ENCODE assay signal across 16 cellular contexts in the genomic region with DNA sequence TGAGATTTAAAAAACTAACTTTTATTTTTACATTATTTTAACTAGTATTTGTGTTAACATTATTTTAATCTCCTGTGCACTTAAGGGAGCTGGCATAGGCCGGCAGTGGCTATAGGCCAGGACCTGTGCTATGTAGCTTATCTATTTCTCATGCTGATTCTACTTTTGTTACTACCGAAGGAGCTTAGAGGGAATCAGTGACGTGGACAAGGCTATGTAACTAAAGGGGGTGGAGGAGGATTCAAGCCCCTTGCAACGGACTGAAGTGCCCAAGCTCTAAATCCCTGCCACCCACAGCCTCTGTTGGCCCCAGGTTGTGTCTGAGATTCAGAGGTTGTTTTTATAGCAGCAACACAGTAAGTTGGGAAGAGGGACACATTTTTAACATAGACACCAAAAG.
A peak's percentile ranks its signal among the peaks of the same experiment; 100 is the strongest.
DNase-seq lines count a peak whose midpoint lies in the region; ATAC-seq and TF ChIP-seq lines count a peak whose summit lies in the region.
"Had no signal": no experiment of that assay in that cellular context is flagged by ENCODE, and none has a peak within 500 bp of the region (broad histone marks: within the 10 kb centered on the region; RNA-seq: fewer than 3 reads in every experiment).

No MANE protein-coding gene starts in this region.

- 34% methylated on average over 4 of the region's 4 CpGs; no CpG with 5 or more reads in 1 of the 2 experiments for WGBS in endodermal cell (ENCODE audit: insufficient coverage in 1 of 2, insufficient read length in 1 of 2), 2 experiments
- WGBS in smooth muscle cell (ENCODE audit: low lambda C conversion rate): 39% methylated on average over 4 of the region's 4 CpGs

- H3K4me3 Mint-ChIP-seq in GM23338 (no peak overlapping the region), endodermal cell (no peak overlapping the region), memory B cell (no peak overlapping the region)
- H3K4me3 Mint-ChIP-seq: CD8-positive, alpha-beta memory T cell; H9 had no signal

- H3K36me3 ChIP-seq in GM23338 (ENCODE audit: insufficient read depth): no peaks in the 10 kb centered on the region
- H3K36me3 ChIP-seq in endodermal cell (ENCODE audit: control insufficient read depth, insufficient read depth, low read length): peaks cover 5% of the 10 kb centered on the region
- no peaks in the 10 kb centered on the region for H3K36me3 ChIP-seq in smooth muscle cell (ENCODE audit: low read depth)
- H3K36me3 ChIP-seq in vagina: no peaks in the 10 kb centered on the region
- H3K36me3 ChIP-seq: BLaER1 had no signal

- H3K4me3 ChIP-seq in GM23338 (no peak overlapping the region), endodermal cell (ENCODE audit: low read length) (peak overlapping the region; percentile 1), smooth muscle cell (no peak overlapping the region), vagina (no peak overlapping the region)
- H3K4me3 ChIP-seq: BLaER1 had no signal

- no peak for TF ChIP-seq POLR2A in vagina (IDR thresholded peaks at IDR 0.05)

- H3K27ac Mint-ChIP-seq in GM23338 (no peak overlapping the region), endodermal cell (no peak overlapping the region), memory B cell (peak overlapping the region; percentile 35)
- H3K27ac Mint-ChIP-seq: CD8-positive, alpha-beta memory T cell had no signal

- H3K4me1 Mint-ChIP-seq in GM23338: peaks cover 6% of the 10 kb centered on the region; the same call in 2 of the 3 replicates
- H3K4me1 Mint-ChIP-seq in endodermal cell: peaks cover 14% of the 10 kb centered on the region
- H3K4me1 Mint-ChIP-seq in memory B cell: no peaks in the 10 kb centered on the region
- H3K4me1 Mint-ChIP-seq: CD8-positive, alpha-beta memory T cell had no signal

- no peak overlapping the region for H3K9ac ChIP-seq in endodermal cell (ENCODE audit: extremely low read depth, low read length, poor library complexity, severe bottlenecking)
- H3K9ac ChIP-seq in smooth muscle cell (ENCODE audit: low read depth): no peak overlapping the region
- H3K9ac ChIP-seq: BLaER1 had no signal

- H2AFZ ChIP-seq in GM23338: no peak overlapping the region
- H2AFZ ChIP-seq in smooth muscle cell (ENCODE audit: low read depth): no peak overlapping the region

- no peak for DNase-seq in GM23338 (ENCODE audit: low spot score)
- DNase-seq in endodermal cell: no peak
- no peak for DNase-seq in memory B cell (ENCODE audit: low spot score in 2 of 2)
- no peak for DNase-seq in smooth muscle cell (lab: John Stamatoyannopoulos, UW; ENCODE audit: unreplicated experiment)
- DNase-seq in vagina (ENCODE audit: extremely low spot score in 2 of 2): no peak
- DNase-seq: 8988T; AML-193; Caco-2; CD8-positive, alpha-beta memory T cell; DMS53; GF-D8; H9 had no signal

- H3K9me2 ChIP-seq in GM23338 (ENCODE audit: insufficient read depth): no peaks in the 10 kb centered on the region

- H3K9me3 ChIP-seq in endodermal cell (ENCODE audit: control insufficient read depth, low read length) (no peaks in the 10 kb centered on the region), smooth muscle cell (replicated peaks; ENCODE audit: low read depth) (no peaks in the 10 kb centered on the region), vagina (no peaks in the 10 kb centered on the region)
- H3K9me3 ChIP-seq: BLaER1, Caco-2 had no signal

- no peaks in the 10 kb centered on the region for H4K20me1 ChIP-seq in GM23338 (replicated peaks; ENCODE audit: insufficient read depth)
- no peaks in the 10 kb centered on the region for H4K20me1 ChIP-seq in smooth muscle cell (ENCODE audit: low read depth)
- H4K20me1 ChIP-seq: BLaER1 had no signal

- H3K4me1 ChIP-seq in GM23338 (ENCODE audit: insufficient read depth): no peaks in the 10 kb centered on the region
- H3K4me1 ChIP-seq in endodermal cell (ENCODE audit: control insufficient read depth, insufficient read depth, low read length): peaks cover 5% of the 10 kb centered on the region
- peaks cover 9% of the 10 kb centered on the region for H3K4me1 ChIP-seq in smooth muscle cell (ENCODE audit: low read depth)
- peaks cover 8% of the 10 kb centered on the region for H3K4me1 ChIP-seq in vagina
- H3K4me1 ChIP-seq: BLaER1, Caco-2 had no signal

- H3K27me3 Mint-ChIP-seq in GM23338 (ENCODE audit: insufficient read depth, low read depth, poor library complexity) (no peaks in the 10 kb centered on the region), endodermal cell (ENCODE audit: insufficient read depth) (peaks cover 9% of the 10 kb centered on the region), memory B cell (no peaks in the 10 kb centered on the region)

- H3K9me3 Mint-ChIP-seq in GM23338: no peaks in the 10 kb centered on the region; the same call in 2 of the 3 replicates
- no peaks in the 10 kb centered on the region for H3K9me3 Mint-ChIP-seq in endodermal cell
- H3K9me3 Mint-ChIP-seq in memory B cell: no peaks in the 10 kb centered on the region
- H3K9me3 Mint-ChIP-seq: CD8-positive, alpha-beta memory T cell; H9 had no signal

- no peak for TF ChIP-seq CTCF in GM23338 (conservative IDR thresholded peaks at IDR 0.05; ENCODE audit: low read depth in 2 of 2)
- no peak for TF ChIP-seq CTCF in endodermal cell (conservative IDR thresholded peaks at IDR 0.05)
- TF ChIP-seq CTCF in smooth muscle cell (IDR thresholded peaks at IDR 0.05; ENCODE audit: borderline replicate concordance, insufficient read depth, poor library complexity, severe bottlenecking): no peak
- no peak for TF ChIP-seq CTCF in vagina (IDR thresholded peaks at IDR 0.05)

- intact Hi-C loops in vagina (cut with DNase I): no loop called here

- H3K36me3 Mint-ChIP-seq in GM23338 (ENCODE audit: low read depth) (no peaks in the 10 kb centered on the region), endodermal cell (ENCODE audit: low read depth) (no peaks in the 10 kb centered on the region), memory B cell (peaks cover 4% of the 10 kb centered on the region)
- H3K36me3 Mint-ChIP-seq: CD8-positive, alpha-beta memory T cell had no signal

- peak; percentile 73 for ATAC-seq in GM23338
- no peak for ATAC-seq in memory B cell (ENCODE audit: low read depth)
- no peak for ATAC-seq in HG02852 (IDR thresholded peaks at IDR 0.05; ENCODE audit: unreplicated experiment)
- no peak for ATAC-seq in GM19452 (IDR thresholded peaks at IDR 0.05; ENCODE audit: unreplicated experiment)

- H3K27ac ChIP-seq in GM23338 (ENCODE audit: low read depth): no peak overlapping the region
- H3K27ac ChIP-seq in endodermal cell (ENCODE audit: low read depth, low read length): no peak overlapping the region
- no peak overlapping the region for H3K27ac ChIP-seq in smooth muscle cell (ENCODE audit: low read depth)
- H3K27ac ChIP-seq in vagina: no peak overlapping the region
- H3K27ac ChIP-seq: BLaER1, HL-60 had no signal

- H3K79me2 ChIP-seq in GM23338 (replicated peaks; ENCODE audit: insufficient read depth) (no peaks in the 10 kb centered on the region), smooth muscle cell (ENCODE audit: low read depth) (no peaks in the 10 kb centered on the region)

- no peaks in the 10 kb centered on the region for H3F3A ChIP-seq in GM23338 (replicated peaks; ENCODE audit: low read depth)
- no peaks in the 10 kb centered on the region for H3F3A ChIP-seq in smooth muscle cell (ENCODE audit: low read depth)

- H3K4me2 ChIP-seq in GM23338 (no peak overlapping the region), smooth muscle cell (peak overlapping the region; percentile 28)
- H3K4me2 ChIP-seq: BLaER1 had no signal

- H3K27me3 ChIP-seq in GM23338 (ENCODE audit: insufficient read depth) (no peaks in the 10 kb centered on the region), endodermal cell (ENCODE audit: control insufficient read depth, insufficient read depth, low read length, poor library complexity, severe bottlenecking) (no peaks in the 10 kb centered on the region), smooth muscle cell (ENCODE audit: low read depth) (no peaks in the 10 kb centered on the region), vagina (no peaks in the 10 kb centered on the region)
- H3K27me3 ChIP-seq: BLaER1 had no signal

TF ChIP-seq in GM23338, 12 proteins besides CTCF, POLR2A, EP300 and RAD21 (continues in another document):
- TF ChIP-seq, protein P1, sequence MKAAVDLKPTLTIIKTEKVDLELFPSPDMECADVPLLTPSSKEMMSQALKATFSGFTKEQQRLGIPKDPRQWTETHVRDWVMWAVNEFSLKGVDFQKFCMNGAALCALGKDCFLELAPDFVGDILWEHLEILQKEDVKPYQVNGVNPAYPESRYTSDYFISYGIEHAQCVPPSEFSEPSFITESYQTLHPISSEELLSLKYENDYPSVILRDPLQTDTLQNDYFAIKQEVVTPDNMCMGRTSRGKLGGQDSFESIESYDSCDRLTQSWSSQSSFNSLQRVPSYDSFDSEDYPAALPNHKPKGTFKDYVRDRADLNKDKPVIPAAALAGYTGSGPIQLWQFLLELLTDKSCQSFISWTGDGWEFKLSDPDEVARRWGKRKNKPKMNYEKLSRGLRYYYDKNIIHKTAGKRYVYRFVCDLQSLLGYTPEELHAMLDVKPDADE (IDR thresholded peaks at IDR 0.05): no peak
- TF ChIP-seq ZNF114 (CRISPR knock-in tag; IDR thresholded peaks at IDR 0.05) (no peak), NANOG (IDR thresholded peaks at IDR 0.05; ENCODE audit: borderline replicate concordance) (no peak)
